In genomic region chr17:65228734-65229390, GRCh38 we compare ENCODE assay signal across 8 cellular contexts.
A peak's percentile ranks its signal among the peaks of the same experiment; 100 is the strongest.
DNase-seq lines count a peak whose midpoint lies in the region; ATAC-seq lines count a peak whose summit lies in the region.

No MANE protein-coding gene starts in this region.

- peak; percentile 63 for ATAC-seq in GM18498 (IDR thresholded peaks at IDR 0.05; ENCODE audit: unreplicated experiment)
- peak; percentile 59 for ATAC-seq in HG02642 (IDR thresholded peaks at IDR 0.05; ENCODE audit: poor library complexity, unreplicated experiment)
- ATAC-seq in activated T-helper 17 cell treated with anti-CD3 and anti-CD28 coated beads, Interleukin-2, amount 50 U/mL, for 72 hours (replicated peaks): peak; percentile 90
- peak; percentile 62 to 77 for ATAC-seq in natural killer cell treated with Interleukin-12 subunit alpha and Interleukin-12 subunit beta and Interleukin-15 and Interleukin-18, amount 100 ng/mL, for 72 hours

- H3K27me3 Mint-ChIP-seq in activated T-helper 17 cell treated with anti-CD3 and anti-CD28 coated beads, Interleukin-2, amount 50 U/mL, for 72 hours: peaks cover 3% of the 10 kb centered on the region
- H3K27me3 Mint-ChIP-seq in natural killer cell treated with Interleukin-12 subunit alpha and Interleukin-12 subunit beta and Interleukin-15 and Interleukin-18, amount 100 ng/mL, for 72 hours: peaks cover 0 to 5% of the 10 kb centered on the region in 2 donors

- no peaks in the 10 kb centered on the region for H3K36me3 Mint-ChIP-seq in activated T-helper 17 cell treated with anti-CD3 and anti-CD28 coated beads, Interleukin-2, amount 50 U/mL, for 72 hours (ENCODE audit: low read depth)
- no peaks in the 10 kb centered on the region for H3K36me3 Mint-ChIP-seq in natural killer cell treated with Interleukin-12 subunit alpha and Interleukin-12 subunit beta and Interleukin-15 and Interleukin-18, amount 100 ng/mL, for 72 hours

- H3K4me3 Mint-ChIP-seq in activated T-helper 17 cell treated with anti-CD3 and anti-CD28 coated beads, Interleukin-2, amount 50 U/mL, for 72 hours: peak overlapping the region; percentile 60
- peak overlapping the region; percentile 62 for H3K4me3 Mint-ChIP-seq in natural killer cell treated with Interleukin-12 subunit alpha and Interleukin-12 subunit beta and Interleukin-15 and Interleukin-18, amount 100 ng/mL, for 72 hours

- DNase-seq in NCI-H524 (lab: John Stamatoyannopoulos, UW) (peak; percentile 40 to 50), T-helper 9 cell (no peak), caudate nucleus (lab: John Stamatoyannopoulos, UW) (no peak), GOT3 (lab: John Stamatoyannopoulos, UW) (no peak)
- DNase-seq in natural killer cell treated with Interleukin-12 subunit alpha and Interleukin-12 subunit beta and Interleukin-15 and Interleukin-18, amount 100 ng/mL, for 72 hours (ENCODE audit: low spot score): no peak

- peaks cover 20% of the 10 kb centered on the region for H3K4me1 Mint-ChIP-seq in activated T-helper 17 cell treated with anti-CD3 and anti-CD28 coated beads, Interleukin-2, amount 50 U/mL, for 72 hours
- peaks cover 27 to 32% of the 10 kb centered on the region in 2 donors for H3K4me1 Mint-ChIP-seq in natural killer cell treated with Interleukin-12 subunit alpha and Interleukin-12 subunit beta and Interleukin-15 and Interleukin-18, amount 100 ng/mL, for 72 hours (ENCODE audit: low read depth in 2 of 2)

- no peaks in the 10 kb centered on the region for H3K9me3 Mint-ChIP-seq in activated T-helper 17 cell treated with anti-CD3 and anti-CD28 coated beads, Interleukin-2, amount 50 U/mL, for 72 hours
- no peaks in the 10 kb centered on the region for H3K9me3 Mint-ChIP-seq in natural killer cell treated with Interleukin-12 subunit alpha and Interleukin-12 subunit beta and Interleukin-15 and Interleukin-18, amount 100 ng/mL, for 72 hours

- H3K27ac Mint-ChIP-seq in activated T-helper 17 cell treated with anti-CD3 and anti-CD28 coated beads, Interleukin-2, amount 50 U/mL, for 72 hours: peak overlapping the region; percentile 67
- peak overlapping the region; percentile 16 to 93 for H3K27ac Mint-ChIP-seq in natural killer cell treated with Interleukin-12 subunit alpha and Interleukin-12 subunit beta and Interleukin-15 and Interleukin-18, amount 100 ng/mL, for 72 hours

- H3K27ac ChIP-seq in caudate nucleus (ENCODE audit: low read depth, low read length): no peak overlapping the region

Comparison
In these comparisons a context has a peak if more than half of its experiments do, and no peak if none do; other contexts are left out.
1. DNase-seq: peak in NCI-H524 (2 of 2); none in natural killer cell treated with Interleukin-12 subunit alpha and Interleukin-12 subunit beta and Interleukin-15 and Interleukin-18, amount 100 ng/mL, for 72 hours (single experiment), T-helper 9 cell (single experiment), caudate nucleus (0 of 61) and GOT3 (single experiment).
2. Peak in every context shown above with its lines, with median percentiles within 50 percentile points of each other: ATAC-seq.